Comparison of ENCODE assay signal across 1 cellular context in the genomic region with DNA sequence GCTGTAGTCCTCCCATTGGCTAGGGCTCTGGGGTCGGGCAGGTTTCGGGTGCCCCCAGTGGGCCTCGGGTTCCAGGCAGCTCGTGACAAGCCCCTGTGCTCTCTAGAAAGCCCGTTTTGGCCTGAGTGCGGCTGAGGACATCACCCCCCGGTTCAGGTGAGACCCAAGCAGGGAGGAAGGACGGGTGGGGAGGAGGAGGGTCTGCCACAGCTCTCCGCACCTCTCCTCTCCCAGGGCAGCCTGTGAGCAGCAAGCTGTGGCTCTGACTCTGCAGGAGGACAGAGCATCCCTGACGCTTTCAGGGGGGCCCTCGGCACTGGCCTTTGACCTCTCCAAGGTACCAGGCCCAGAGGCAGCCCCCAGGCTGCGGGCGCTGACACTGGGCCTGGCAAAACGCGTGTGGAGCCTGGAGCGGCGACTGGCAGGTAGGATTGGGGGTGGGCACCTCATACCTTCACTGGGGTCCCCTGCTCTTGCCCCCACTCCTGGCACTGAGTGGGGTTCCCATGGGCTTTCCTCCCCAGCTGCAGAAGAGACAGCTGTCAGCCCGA.
A peak's percentile ranks its signal among the peaks of the same experiment; 100 is the strongest.
TF ChIP-seq lines count a peak whose summit lies in the region.

No MANE protein-coding gene starts in this region.

TF ChIP-seq in HEK293, 187 proteins besides CTCF, POLR2A, EP300 and RAD21 (continued from another document):
- TF ChIP-seq, protein P1, sequence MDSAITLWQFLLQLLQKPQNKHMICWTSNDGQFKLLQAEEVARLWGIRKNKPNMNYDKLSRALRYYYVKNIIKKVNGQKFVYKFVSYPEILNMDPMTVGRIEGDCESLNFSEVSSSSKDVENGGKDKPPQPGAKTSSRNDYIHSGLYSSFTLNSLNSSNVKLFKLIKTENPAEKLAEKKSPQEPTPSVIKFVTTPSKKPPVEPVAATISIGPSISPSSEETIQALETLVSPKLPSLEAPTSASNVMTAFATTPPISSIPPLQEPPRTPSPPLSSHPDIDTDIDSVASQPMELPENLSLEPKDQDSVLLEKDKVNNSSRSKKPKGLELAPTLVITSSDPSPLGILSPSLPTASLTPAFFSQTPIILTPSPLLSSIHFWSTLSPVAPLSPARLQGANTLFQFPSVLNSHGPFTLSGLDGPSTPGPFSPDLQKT (IDR thresholded peaks at IDR 0.05; ENCODE audit: borderline replicate concordance, low read depth, low read length): no peak
- TF ChIP-seq, protein P2, sequence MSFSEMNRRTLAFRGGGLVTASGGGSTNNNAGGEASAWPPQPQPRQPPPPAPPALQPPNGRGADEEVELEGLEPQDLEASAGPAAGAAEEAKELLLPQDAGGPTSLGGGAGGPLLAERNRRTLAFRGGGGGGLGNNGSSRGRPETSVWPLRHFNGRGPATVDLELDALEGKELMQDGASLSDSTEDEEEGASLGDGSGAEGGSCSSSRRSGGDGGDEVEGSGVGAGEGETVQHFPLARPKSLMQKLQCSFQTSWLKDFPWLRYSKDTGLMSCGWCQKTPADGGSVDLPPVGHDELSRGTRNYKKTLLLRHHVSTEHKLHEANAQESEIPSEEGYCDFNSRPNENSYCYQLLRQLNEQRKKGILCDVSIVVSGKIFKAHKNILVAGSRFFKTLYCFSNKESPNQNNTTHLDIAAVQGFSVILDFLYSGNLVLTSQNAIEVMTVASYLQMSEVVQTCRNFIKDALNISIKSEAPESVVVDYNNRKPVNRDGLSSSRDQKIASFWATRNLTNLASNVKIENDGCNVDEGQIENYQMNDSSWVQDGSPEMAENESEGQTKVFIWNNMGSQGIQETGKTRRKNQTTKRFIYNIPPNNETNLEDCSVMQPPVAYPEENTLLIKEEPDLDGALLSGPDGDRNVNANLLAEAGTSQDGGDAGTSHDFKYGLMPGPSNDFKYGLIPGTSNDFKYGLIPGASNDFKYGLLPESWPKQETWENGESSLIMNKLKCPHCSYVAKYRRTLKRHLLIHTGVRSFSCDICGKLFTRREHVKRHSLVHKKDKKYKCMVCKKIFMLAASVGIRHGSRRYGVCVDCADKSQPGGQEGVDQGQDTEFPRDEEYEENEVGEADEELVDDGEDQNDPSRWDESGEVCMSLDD (tag by site-specific recombination; IDR thresholded peaks at IDR 0.05): 0 out of 2 replicates have a peak, but pooled peaks have one; percentile 5
- TF ChIP-seq ZNF707 (tag by site-specific recombination; IDR thresholded peaks at IDR 0.05) (0 out of 2 replicates have a peak, but pooled peaks have one; percentile 28), ZNF600 (tag by site-specific recombination; IDR thresholded peaks at IDR 0.05) (peak; percentile 72; the same call in 1 of the 2 replicates), GLIS2 (tag by site-specific recombination; IDR thresholded peaks at IDR 0.05) (peak; percentile 53), GLIS1 (tag by site-specific recombination; IDR thresholded peaks at IDR 0.05) (peak; percentile 9), ZNF335 (tag by site-specific recombination; conservative IDR thresholded peaks at IDR 0.05) (peak; percentile 51), WT1 (tag by site-specific recombination; IDR thresholded peaks at IDR 0.05) (0 out of 2 replicates have a peak, but pooled peaks have one; percentile 6), ZNF404 (tag by site-specific recombination; IDR thresholded peaks at IDR 0.05) (no peak), OVOL3 (tag by site-specific recombination; IDR thresholded peaks at IDR 0.05) (no peak), ZNF121 (tag by site-specific recombination; IDR thresholded peaks at IDR 0.05) (no peak), PRDM1 (tag by site-specific recombination; IDR thresholded peaks at IDR 0.05) (no peak), BCL11A (tag by site-specific recombination; IDR thresholded peaks at IDR 0.05; ENCODE audit: low read depth) (0 out of 2 replicates have a peak, but pooled peaks have one; percentile 1), KLF7 (tag by site-specific recombination; IDR thresholded peaks at IDR 0.05; ENCODE audit: borderline replicate concordance) (0 out of 2 replicates have a peak, but pooled peaks have one; percentile 3), SP7 (tag by site-specific recombination; IDR thresholded peaks at IDR 0.05) (no peak), KLF1 (tag by site-specific recombination; IDR thresholded peaks at IDR 0.05) (peak; percentile 6), BCL11B (tag by site-specific recombination; IDR thresholded peaks at IDR 0.05; ENCODE audit: low read depth) (no peak), SP2 (tag by site-specific recombination; IDR thresholded peaks at IDR 0.05) (peak; percentile 6; the same call in 1 of the 2 replicates), ZNF571 (tag by site-specific recombination; IDR thresholded peaks at IDR 0.05) (no peak), ZNF24 (tag by site-specific recombination; IDR thresholded peaks at IDR 0.05) (no peak), ZNF324 (tag by site-specific recombination; IDR thresholded peaks at IDR 0.05) (0 out of 2 replicates have a peak, but pooled peaks have one; percentile 5)
- TF ChIP-seq, protein P3, sequence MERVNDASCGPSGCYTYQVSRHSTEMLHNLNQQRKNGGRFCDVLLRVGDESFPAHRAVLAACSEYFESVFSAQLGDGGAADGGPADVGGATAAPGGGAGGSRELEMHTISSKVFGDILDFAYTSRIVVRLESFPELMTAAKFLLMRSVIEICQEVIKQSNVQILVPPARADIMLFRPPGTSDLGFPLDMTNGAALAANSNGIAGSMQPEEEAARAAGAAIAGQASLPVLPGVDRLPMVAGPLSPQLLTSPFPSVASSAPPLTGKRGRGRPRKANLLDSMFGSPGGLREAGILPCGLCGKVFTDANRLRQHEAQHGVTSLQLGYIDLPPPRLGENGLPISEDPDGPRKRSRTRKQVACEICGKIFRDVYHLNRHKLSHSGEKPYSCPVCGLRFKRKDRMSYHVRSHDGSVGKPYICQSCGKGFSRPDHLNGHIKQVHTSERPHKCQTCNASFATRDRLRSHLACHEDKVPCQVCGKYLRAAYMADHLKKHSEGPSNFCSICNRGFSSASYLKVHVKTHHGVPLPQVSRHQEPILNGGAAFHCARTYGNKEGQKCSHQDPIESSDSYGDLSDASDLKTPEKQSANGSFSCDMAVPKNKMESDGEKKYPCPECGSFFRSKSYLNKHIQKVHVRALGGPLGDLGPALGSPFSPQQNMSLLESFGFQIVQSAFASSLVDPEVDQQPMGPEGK (tag by site-specific recombination; IDR thresholded peaks at IDR 0.05): peak; percentile 57; the same call in 1 of the 2 replicates
- TF ChIP-seq, protein P4, sequence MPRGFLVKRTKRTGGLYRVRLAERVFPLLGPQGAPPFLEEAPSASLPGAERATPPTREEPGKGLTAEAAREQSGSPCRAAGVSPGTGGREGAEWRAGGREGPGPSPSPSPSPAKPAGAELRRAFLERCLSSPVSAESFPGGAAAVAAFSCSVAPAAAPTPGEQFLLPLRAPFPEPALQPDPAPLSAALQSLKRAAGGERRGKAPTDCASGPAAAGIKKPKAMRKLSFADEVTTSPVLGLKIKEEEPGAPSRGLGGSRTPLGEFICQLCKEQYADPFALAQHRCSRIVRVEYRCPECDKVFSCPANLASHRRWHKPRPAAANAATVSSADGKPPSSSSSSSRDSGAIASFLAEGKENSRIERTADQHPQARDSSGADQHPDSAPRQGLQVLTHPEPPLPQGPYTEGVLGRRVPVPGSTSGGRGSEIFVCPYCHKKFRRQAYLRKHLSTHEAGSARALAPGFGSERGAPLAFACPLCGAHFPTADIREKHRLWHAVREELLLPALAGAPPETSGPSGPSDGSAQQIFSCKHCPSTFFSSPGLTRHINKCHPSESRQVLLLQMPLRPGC (tag by site-specific recombination; IDR thresholded peaks at IDR 0.05): 0 out of 2 replicates have a peak, but pooled peaks have one; percentile 1
- TF ChIP-seq, protein P5, sequence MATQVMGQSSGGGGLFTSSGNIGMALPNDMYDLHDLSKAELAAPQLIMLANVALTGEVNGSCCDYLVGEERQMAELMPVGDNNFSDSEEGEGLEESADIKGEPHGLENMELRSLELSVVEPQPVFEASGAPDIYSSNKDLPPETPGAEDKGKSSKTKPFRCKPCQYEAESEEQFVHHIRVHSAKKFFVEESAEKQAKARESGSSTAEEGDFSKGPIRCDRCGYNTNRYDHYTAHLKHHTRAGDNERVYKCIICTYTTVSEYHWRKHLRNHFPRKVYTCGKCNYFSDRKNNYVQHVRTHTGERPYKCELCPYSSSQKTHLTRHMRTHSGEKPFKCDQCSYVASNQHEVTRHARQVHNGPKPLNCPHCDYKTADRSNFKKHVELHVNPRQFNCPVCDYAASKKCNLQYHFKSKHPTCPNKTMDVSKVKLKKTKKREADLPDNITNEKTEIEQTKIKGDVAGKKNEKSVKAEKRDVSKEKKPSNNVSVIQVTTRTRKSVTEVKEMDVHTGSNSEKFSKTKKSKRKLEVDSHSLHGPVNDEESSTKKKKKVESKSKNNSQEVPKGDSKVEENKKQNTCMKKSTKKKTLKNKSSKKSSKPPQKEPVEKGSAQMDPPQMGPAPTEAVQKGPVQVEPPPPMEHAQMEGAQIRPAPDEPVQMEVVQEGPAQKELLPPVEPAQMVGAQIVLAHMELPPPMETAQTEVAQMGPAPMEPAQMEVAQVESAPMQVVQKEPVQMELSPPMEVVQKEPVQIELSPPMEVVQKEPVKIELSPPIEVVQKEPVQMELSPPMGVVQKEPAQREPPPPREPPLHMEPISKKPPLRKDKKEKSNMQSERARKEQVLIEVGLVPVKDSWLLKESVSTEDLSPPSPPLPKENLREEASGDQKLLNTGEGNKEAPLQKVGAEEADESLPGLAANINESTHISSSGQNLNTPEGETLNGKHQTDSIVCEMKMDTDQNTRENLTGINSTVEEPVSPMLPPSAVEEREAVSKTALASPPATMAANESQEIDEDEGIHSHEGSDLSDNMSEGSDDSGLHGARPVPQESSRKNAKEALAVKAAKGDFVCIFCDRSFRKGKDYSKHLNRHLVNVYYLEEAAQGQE (tag by site-specific recombination; IDR thresholded peaks at IDR 0.05): peak; percentile 85
TF ChIP-seq in HEK293: peak in this region for 16.
